Comparison of ENCODE assay signal across 8 cellular contexts in the genomic region with DNA sequence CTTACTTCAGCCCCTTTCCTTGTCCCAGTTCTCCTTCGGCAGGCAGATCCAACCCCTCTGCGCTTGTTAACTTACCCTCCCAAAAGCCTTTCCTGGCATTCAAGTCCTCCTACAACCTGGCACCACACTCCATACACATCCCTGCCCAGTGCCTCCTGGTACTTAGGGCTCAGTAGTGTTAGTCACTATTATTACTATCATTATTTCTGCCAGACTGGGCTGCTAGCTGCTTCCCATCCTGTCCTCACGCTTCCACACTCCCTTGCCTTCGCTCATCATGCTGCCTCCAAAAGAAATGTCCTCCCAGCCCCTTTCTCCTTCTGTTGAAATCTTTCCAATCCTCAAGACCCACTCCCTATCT. TPM values are rescaled to one million over a fixed set of nuclear protein-coding genes. Genes with fewer than 3 reads are reported as not detected.
DNase-seq lines count a peak whose midpoint lies in the region; ATAC-seq and TF ChIP-seq lines count a peak whose summit lies in the region.

No MANE protein-coding gene starts in this region.

- H3K27me3 Mint-ChIP-seq in activated T-cell treated with anti-CD3 and anti-CD28 coated beads, Interleukin-2, amount 50 U/mL, for 4 hours (ENCODE audit: low read depth) = no peaks in the 10 kb centered on the region
- H3K27me3 Mint-ChIP-seq in MCF 10A (ENCODE audit: insufficient read depth, unreplicated experiment) = no peaks in the 10 kb centered on the region
- no peaks in the 10 kb centered on the region for H3K27me3 Mint-ChIP-seq in mesothelial cell of epicardium (ENCODE audit: low read depth)

- in situ Hi-C loops in G401 (cut with HindIII; ENCODE audit: low sequenced_read_pairs) = no loop called here

- H3K4me1 Mint-ChIP-seq in activated T-cell treated with anti-CD3 and anti-CD28 coated beads, Interleukin-2, amount 50 U/mL, for 4 hours (ENCODE audit: low read depth) = peaks cover 82% of the 10 kb centered on the region
- peaks cover 80% of the 10 kb centered on the region for H3K4me1 Mint-ChIP-seq in MCF 10A (ENCODE audit: insufficient read depth, unreplicated experiment)
- H3K4me1 Mint-ChIP-seq in mesothelial cell of epicardium = peaks cover 64% of the 10 kb centered on the region

- DNase-seq in activated T-cell treated with anti-CD3 and anti-CD28 coated beads, Interleukin-2, amount 50 U/mL, for 4 hours = no peak
- DNase-seq in activated T-cell treated with anti-CD3 and anti-CD28 coated beads for 4 hours (no peak), MCF 10A (ENCODE audit: unreplicated experiment) (no peak), mesothelial cell of epicardium (ENCODE audit: low spot score in 2 of 2, unreplicated experiment in 2 of 2) (no peak), upper lobe of right lung (no peak), G401 (ENCODE audit: low spot score) (no peak), NCI-H1417 treated with DMSO at 0.1 percent for 48 hours (lab: John Stamatoyannopoulos, UW) (no peak), GOT3 (lab: John Stamatoyannopoulos, UW) (no peak)

- CTCF ChIA-PET in MCF 10A (lab: Yijun Ruan, JAX) = interaction anchor here (0.7 to 3.1 kb wide), 9 partner anchors 7 to 79 kb away, joined by 3 to 22 read pairs (median 5); no protein-coding TSS in a partner anchor

- no peak for ATAC-seq in activated T-cell treated with anti-CD3 and anti-CD28 coated beads, Interleukin-2, amount 50 U/mL, for 4 hours
- no peak for ATAC-seq in upper lobe of right lung

- no peak for TF ChIP-seq CTCF in MCF 10A (IDR thresholded peaks at IDR 0.05; ENCODE audit: unreplicated experiment)
- TF ChIP-seq CTCF in mesothelial cell of epicardium (IDR thresholded peaks at IDR 0.05; ENCODE audit: unreplicated experiment) = no peak
- TF ChIP-seq CTCF in upper lobe of right lung (IDR thresholded peaks at IDR 0.05) = no peak

- no peaks in the 10 kb centered on the region for H3K9me3 Mint-ChIP-seq in activated T-cell treated with anti-CD3 and anti-CD28 coated beads, Interleukin-2, amount 50 U/mL, for 4 hours
- H3K9me3 Mint-ChIP-seq in MCF 10A (ENCODE audit: unreplicated experiment) (no peaks in the 10 kb centered on the region), mesothelial cell of epicardium (no peaks in the 10 kb centered on the region)

- no peaks in the 10 kb centered on the region for H3K27me3 ChIP-seq in upper lobe of right lung

- H3K4me3 ChIP-seq in upper lobe of right lung = no peak overlapping the region

- intact Hi-C loops in MCF 10A (cut with micrococcal nuclease) = loop anchor here (10.0 kb wide), 1 partner anchor 737 kb away; no protein-coding TSS in a partner anchor
- intact Hi-C loops in upper lobe of right lung (cut with DNase I) = no loop called here

- H3K4me3 Mint-ChIP-seq in activated T-cell treated with anti-CD3 and anti-CD28 coated beads, Interleukin-2, amount 50 U/mL, for 4 hours = peak overlapping the region; percentile 92
- H3K4me3 Mint-ChIP-seq in MCF 10A (ENCODE audit: unreplicated experiment) (peak overlapping the region; percentile 98), mesothelial cell of epicardium (peak overlapping the region; percentile 90)

- H3K9me3 ChIP-seq in upper lobe of right lung = no peaks in the 10 kb centered on the region

- H3K4me1 ChIP-seq in upper lobe of right lung = peaks cover 83% of the 10 kb centered on the region

- peaks cover 15% of the 10 kb centered on the region for H3K36me3 Mint-ChIP-seq in activated T-cell treated with anti-CD3 and anti-CD28 coated beads, Interleukin-2, amount 50 U/mL, for 4 hours (ENCODE audit: insufficient read depth)
- H3K36me3 Mint-ChIP-seq in MCF 10A (ENCODE audit: insufficient read depth, unreplicated experiment) (no peaks in the 10 kb centered on the region), mesothelial cell of epicardium (no peaks in the 10 kb centered on the region)

- peak overlapping the region; percentile 97 for H3K27ac ChIP-seq in upper lobe of right lung

- H3K27ac Mint-ChIP-seq in MCF 10A (ENCODE audit: low read depth, unreplicated experiment) (peak overlapping the region; percentile 93), mesothelial cell of epicardium (peak overlapping the region; percentile 99)

- POLR2A ChIA-PET in MCF 10A (lab: Yijun Ruan, JAX) = interaction anchor here (0.6 to 5.9 kb wide), 15 partner anchors 9 to 298 kb away, joined by 3 to 110 read pairs (median 5); a partner anchor contains a TSS

- BruUV-seq in MCF 10A (replicated peaks; lab: Mats Ljungman, UMichigan) = no TSS peak

- H3K36me3 ChIP-seq in upper lobe of right lung = no peaks in the 10 kb centered on the region

RNA-seq across cellular contexts. Expression of a gene that starts 1.6 kb away (rescaled TPM):
- total RNA-seq in activated T-cell treated with anti-CD3 and anti-CD28 coated beads, Interleukin-2, amount 50 U/mL, for 4 hours = 100 to 1,000 TPM; 168 to 199 (median 199) TPM
- 65.0 and 80.1 TPM in 2 replicates for total RNA-seq in MCF 10A (2022)
- 113 to 132 TPM (median 123 TPM) in 3 replicates for total RNA-seq in mesothelial cell of epicardium
- total RNA-seq in upper lobe of right lung = 135 TPM
- total RNA-seq in G401 (2014; rRNA removed; shearing (Covaris generic)) = 26.8 and 46.8 TPM in 2 replicates

RNA-seq across cellular contexts. Expression of a gene that starts 48.3 kb away (rescaled TPM):
- 1 to 10 TPM; 4.0 to 5.2 (median 5.0) TPM for total RNA-seq in activated T-cell treated with anti-CD3 and anti-CD28 coated beads, Interleukin-2, amount 50 U/mL, for 4 hours
- total RNA-seq in MCF 10A (2022) = 19.4 and 20.2 TPM in 2 replicates
- 25.3 to 27.7 TPM (median 27.0 TPM) in 3 replicates for total RNA-seq in mesothelial cell of epicardium
- 40.9 TPM for total RNA-seq in upper lobe of right lung
- total RNA-seq in G401 (2014; rRNA removed; shearing (Covaris generic)) = 32.3 and 34.4 TPM in 2 replicates
